12 cellular contexts compared by ENCODE assay signal in the genomic region with DNA sequence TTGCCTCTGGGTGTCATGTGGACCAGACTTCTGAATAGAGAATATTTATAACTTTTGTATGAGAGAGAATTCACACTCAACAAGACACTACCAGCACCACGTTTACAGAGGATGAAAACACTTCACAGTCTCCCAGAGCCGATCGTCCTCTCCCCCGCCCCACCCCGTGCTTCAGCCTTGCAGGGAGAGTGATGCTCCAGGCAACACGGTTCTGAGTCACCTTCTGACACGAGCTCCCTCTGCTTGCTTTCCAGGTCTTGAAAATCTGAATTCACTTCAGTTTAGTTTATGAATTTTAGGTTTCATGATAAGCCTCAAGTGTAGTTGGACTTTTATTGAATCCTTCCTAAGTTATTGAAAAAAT. TPM values are rescaled to one million over a fixed set of nuclear protein-coding genes. Genes with fewer than 3 reads are reported as not detected.
DNase-seq lines count a peak whose midpoint lies in the region; ATAC-seq and TF ChIP-seq lines count a peak whose summit lies in the region.
"Had no signal": no experiment of that assay in that cellular context is flagged by ENCODE, and none has a peak within 500 bp of the region (broad histone marks: within the 10 kb centered on the region; RNA-seq: fewer than 3 reads in every experiment).

No MANE protein-coding gene starts in this region.

- WGBS in aorta, 2 donors = 84 to 91% methylated on average over 7 of the region's 7 CpGs

- H3K27me3 ChIP-seq in RWPE2 (ENCODE audit: insufficient read depth, poor library complexity, severe bottlenecking) (no peaks in the 10 kb centered on the region), aorta (ENCODE audit: control insufficient read depth in 1 of 2, insufficient read depth in 2 of 2, low read length in 1 of 2) (no peaks in the 10 kb centered on the region)

- peak; percentile 77 for ATAC-seq in RWPE2 (ENCODE audit: low read depth)
- ATAC-seq in esophagus mucosa = peak; percentile 73
- ATAC-seq in aorta (ENCODE audit: low FRiP score) = no peak

- peak overlapping the region; percentile 31 for H3K27ac ChIP-seq in RWPE2 (ENCODE audit: poor library complexity, severe bottlenecking)
- H3K27ac ChIP-seq in aorta (ENCODE audit: low read depth in 1 of 2, low read length in 2 of 2) = no peak overlapping the region
- H3K27ac ChIP-seq: HL-60 had no signal

- H3K27me3 Mint-ChIP-seq in activated CD4-positive, alpha-beta memory T cell treated with anti-CD3 and anti-CD28 coated beads, Interleukin-2, amount 10 ng/mL, durations not matched to agents 7 days and 5 days = no peaks in the 10 kb centered on the region
- H3K27me3 Mint-ChIP-seq in activated CD4-positive, alpha-beta memory T cell treated with anti-CD3 and anti-CD28 coated beads for 36 hours = no peaks in the 10 kb centered on the region
- H3K27me3 Mint-ChIP-seq: stimulated activated naive CD8-positive, alpha-beta T cell treated with anti-CD3 and anti-CD28 coated beads, Interleukin-15, Interleukin-2, amounts not matched to agents 100 ng/mL and 50 ng/mL, for 24 hours had no signal

- H3K9me3 Mint-ChIP-seq in activated CD4-positive, alpha-beta memory T cell treated with anti-CD3 and anti-CD28 coated beads, Interleukin-2, amount 10 ng/mL, durations not matched to agents 7 days and 5 days = no peaks in the 10 kb centered on the region
- H3K9me3 Mint-ChIP-seq in activated CD4-positive, alpha-beta memory T cell treated with anti-CD3 and anti-CD28 coated beads for 36 hours = peaks cover 4% of the 10 kb centered on the region
- H3K9me3 Mint-ChIP-seq: stimulated activated naive CD8-positive, alpha-beta T cell treated with anti-CD3 and anti-CD28 coated beads, Interleukin-15, Interleukin-2, amounts not matched to agents 100 ng/mL and 50 ng/mL, for 24 hours had no signal

- CTCF ChIA-PET in activated CD4-positive, alpha-beta memory T cell treated with anti-CD3 and anti-CD28 coated beads, Interleukin-2, amount 10 ng/mL, durations not matched to agents 7 days and 5 days (lab: Charles Lee) = interaction anchor here (3.1 kb wide), 1 partner anchor 24 kb away, joined by 12 read pairs; no protein-coding TSS in a partner anchor
- CTCF ChIA-PET in activated CD4-positive, alpha-beta memory T cell treated with anti-CD3 and anti-CD28 coated beads for 36 hours (lab: Charles Lee) = interaction anchor here (2.1 kb wide), 1 partner anchor 24 kb away, joined by 9 read pairs; no protein-coding TSS in a partner anchor

- peaks cover 59% of the 10 kb centered on the region for H3K36me3 ChIP-seq in RWPE2 (ENCODE audit: low read depth)
- H3K36me3 ChIP-seq in aorta (ENCODE audit: control insufficient read depth in 1 of 2, insufficient read depth in 2 of 2, low read length in 1 of 2) = peaks cover 14 to 19% of the 10 kb centered on the region in 2 donors

- POLR2A ChIA-PET in activated CD4-positive, alpha-beta memory T cell treated with anti-CD3 and anti-CD28 coated beads, Interleukin-2, amount 10 ng/mL, durations not matched to agents 7 days and 5 days (lab: Charles Lee) = interaction anchor here (1.0 to 4.8 kb wide), 3 partner anchors 9 to 166 kb away, joined by 3 to 27 read pairs (median 6); no protein-coding TSS in a partner anchor
- POLR2A ChIA-PET in activated CD4-positive, alpha-beta memory T cell treated with anti-CD3 and anti-CD28 coated beads for 36 hours (lab: Charles Lee) = interaction anchor here (1.6 kb wide), 1 partner anchor 16 kb away, joined by 3 read pairs; no protein-coding TSS in a partner anchor

- TF ChIP-seq CTCF in RWPE2 (IDR thresholded peaks at IDR 0.05; ENCODE audit: poor library complexity, severe bottlenecking) = no peak

- H3K4me1 ChIP-seq in RWPE2 (ENCODE audit: insufficient read depth, poor library complexity, severe bottlenecking) (peaks cover 15% of the 10 kb centered on the region), aorta (ENCODE audit: control insufficient read depth in 1 of 2, insufficient read depth in 2 of 2, low read length in 2 of 2) (no peaks in the 10 kb centered on the region)

- H3K9me3 ChIP-seq in RWPE2 (ENCODE audit: severe bottlenecking) (no peaks in the 10 kb centered on the region), aorta (ENCODE audit: control insufficient read depth, low read length) (peaks cover 19% of the 10 kb centered on the region)

- DNase-seq in activated CD4-positive, alpha-beta memory T cell treated with anti-CD3 and anti-CD28 coated beads, Interleukin-2, amount 10 ng/mL, durations not matched to agents 7 days and 5 days = no peak
- no peak for DNase-seq in activated CD4-positive, alpha-beta memory T cell treated with anti-CD3 and anti-CD28 coated beads for 36 hours
- peak; percentile 82 for DNase-seq in RWPE2 (ENCODE audit: low spot score)
- peak; percentile 63 for DNase-seq in putamen (ENCODE audit: low spot score)
- no peak for DNase-seq in activated CD8-positive, alpha-beta memory T cell treated with anti-CD3 and anti-CD28 coated beads, Interleukin-2, amount 50 U/mL, for 4 hours
- no peak for DNase-seq in activated gamma-delta T cell (lab: John Stamatoyannopoulos, UW)
- DNase-seq in aorta = no peak
- DNase-seq: activated effector memory CD4-positive, alpha-beta T cell treated with Interleukin-2 at 50 U/mL for 16 hours; midbrain had no signal

- H3K4me3 ChIP-seq in RWPE2 (ENCODE audit: severe bottlenecking) = no peak overlapping the region
- H3K4me3 ChIP-seq in aorta (ENCODE audit: low read length in 2 of 2) = no peak overlapping the region

- peaks cover 65% of the 10 kb centered on the region for H3K36me3 Mint-ChIP-seq in activated CD4-positive, alpha-beta memory T cell treated with anti-CD3 and anti-CD28 coated beads, Interleukin-2, amount 10 ng/mL, durations not matched to agents 7 days and 5 days (ENCODE audit: low read depth)
- peaks cover 40% of the 10 kb centered on the region for H3K36me3 Mint-ChIP-seq in activated CD4-positive, alpha-beta memory T cell treated with anti-CD3 and anti-CD28 coated beads for 36 hours

- peak overlapping the region; percentile 45 for H3K27ac Mint-ChIP-seq in activated CD4-positive, alpha-beta memory T cell treated with anti-CD3 and anti-CD28 coated beads, Interleukin-2, amount 10 ng/mL, durations not matched to agents 7 days and 5 days
- no peak overlapping the region for H3K27ac Mint-ChIP-seq in activated CD4-positive, alpha-beta memory T cell treated with anti-CD3 and anti-CD28 coated beads for 36 hours

- peaks cover 28% of the 10 kb centered on the region for H3K4me1 Mint-ChIP-seq in activated CD4-positive, alpha-beta memory T cell treated with anti-CD3 and anti-CD28 coated beads, Interleukin-2, amount 10 ng/mL, durations not matched to agents 7 days and 5 days
- H3K4me1 Mint-ChIP-seq in activated CD4-positive, alpha-beta memory T cell treated with anti-CD3 and anti-CD28 coated beads for 36 hours (ENCODE audit: low read depth) = peaks cover 34% of the 10 kb centered on the region

- no peak overlapping the region for H3K4me3 Mint-ChIP-seq in activated CD4-positive, alpha-beta memory T cell treated with anti-CD3 and anti-CD28 coated beads, Interleukin-2, amount 10 ng/mL, durations not matched to agents 7 days and 5 days
- no peak overlapping the region for H3K4me3 Mint-ChIP-seq in activated CD4-positive, alpha-beta memory T cell treated with anti-CD3 and anti-CD28 coated beads for 36 hours
- H3K4me3 Mint-ChIP-seq: stimulated activated naive CD8-positive, alpha-beta T cell treated with anti-CD3 and anti-CD28 coated beads, Interleukin-15, Interleukin-2, amounts not matched to agents 100 ng/mL and 50 ng/mL, for 24 hours had no signal

- intact Hi-C loops in activated CD4-positive, alpha-beta memory T cell treated with anti-CD3 and anti-CD28 coated beads for 36 hours (cut with micrococcal nuclease) = no loop called here
- intact Hi-C loops in aorta (cut with DNase I) = no loop called here

RNA-seq across cellular contexts. Expression of a gene that starts 59.8 kb away (rescaled TPM):
- 1 to 10 TPM; 2.5 to 3.0 TPM for total RNA-seq in activated CD4-positive, alpha-beta memory T cell treated with anti-CD3 and anti-CD28 coated beads, Interleukin-2, amount 10 ng/mL, durations not matched to agents 7 days and 5 days
- under 1 TPM; 0.43 to 0.61 TPM for total RNA-seq in activated CD4-positive, alpha-beta memory T cell treated with anti-CD3 and anti-CD28 coated beads for 36 hours
- total RNA-seq in esophagus mucosa = 0.92 TPM
- total RNA-seq in aorta = 10 to 100 TPM in 1 of 2 donors, 1 to 10 TPM in 1; 5.2 to 13.7 TPM
- polyA plus RNA-seq in aorta = under 1 TPM; 0.13 to 0.50 TPM

Comparison
In these comparisons a context has a peak if more than half of its experiments do, and no peak if none do; other contexts are left out.
1. DNase-seq: peak in RWPE2 (single experiment) and putamen (single experiment); none in activated CD4-positive, alpha-beta memory T cell treated with anti-CD3 and anti-CD28 coated beads, Interleukin-2, amount 10 ng/mL, durations not matched to agents 7 days and 5 days (single experiment), activated CD4-positive, alpha-beta memory T cell treated with anti-CD3 and anti-CD28 coated beads for 36 hours (single experiment), activated CD8-positive, alpha-beta memory T cell treated with anti-CD3 and anti-CD28 coated beads, Interleukin-2, amount 50 U/mL, for 4 hours (single experiment), activated gamma-delta T cell (single experiment) and aorta (0 of 2).